23 cellular contexts compared by ENCODE assay signal in the genomic region with DNA sequence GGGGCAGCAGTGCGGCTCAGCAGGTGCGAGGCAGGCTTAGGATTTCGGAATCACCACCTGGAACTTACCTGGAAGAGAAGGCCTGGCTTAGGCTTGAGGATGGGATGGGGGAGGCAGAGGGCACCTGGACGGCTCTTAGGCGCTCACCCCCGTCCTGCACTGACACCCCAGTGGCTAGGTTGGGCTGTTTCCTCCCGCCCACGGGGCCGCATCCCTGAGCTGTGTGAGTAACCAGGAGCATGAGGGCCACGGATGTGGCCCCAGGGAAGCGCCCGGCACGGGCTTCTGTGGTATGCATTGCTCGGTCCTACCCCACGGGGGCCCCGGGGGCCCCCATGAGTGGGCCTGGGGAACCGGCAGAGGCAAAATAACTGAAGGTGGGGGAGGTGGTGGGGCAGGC. TPM values are rescaled to one million over a fixed set of nuclear protein-coding genes. Genes with fewer than 3 reads are reported as not detected.
"Had no signal": no experiment of that assay in that cellular context is flagged by ENCODE, and none has a peak within 500 bp of the region (broad histone marks: within the 10 kb centered on the region; RNA-seq: fewer than 3 reads in every experiment).

No MANE protein-coding gene starts in this region.

- DNase-seq: activated B cell treated with CpG ODN at 0.5 μM for 24 hours; activated CD4-positive, alpha-beta memory T cell treated with anti-CD3 and anti-CD28 coated beads, Interleukin-2, amount 10 ng/mL, durations not matched to agents 7 days and 5 days; activated CD4-positive, alpha-beta T cell treated with anti-CD3 and anti-CD28 coated beads for 48 hours; activated naive CD4-positive, alpha-beta T cell treated with anti-CD3 and anti-CD28 coated beads for 36 hours; activated T-cell treated with anti-CD3 and anti-CD28 coated beads, Interleukin-2, amount 50 U/mL, for 24 hours; aorta; brain microvascular endothelial cell; erythroblast; gastrocnemius medialis; head of caudate nucleus; kidney glomerular epithelial cell; left ventricle myocardium inferior; naive B cell; stimulated activated CD4-positive, alpha-beta T cell treated with anti-CD3 and anti-CD28 coated beads, Interleukin-4, amount 100 ng/mL, for 1 hour had no signal

- H3K9me3 Mint-ChIP-seq: activated B cell treated with CpG ODN at 0.5 μM for 24 hours; activated CD4-positive, alpha-beta memory T cell treated with anti-CD3 and anti-CD28 coated beads, Interleukin-2, amount 10 ng/mL, durations not matched to agents 7 days and 5 days; activated naive CD4-positive, alpha-beta T cell treated with anti-CD3 and anti-CD28 coated beads for 36 hours; activated T-cell treated with anti-CD3 and anti-CD28 coated beads, Interleukin-2, amount 50 U/mL, for 24 hours; memory B cell; naive B cell; neural crest cell had no signal

- H3K27ac ChIP-seq: brain microvascular endothelial cell, coronary artery, gastrocnemius medialis, left ventricle myocardium inferior, pancreas, right lobe of liver, thoracic aorta, upper lobe of left lung had no signal

- H3K4me1 ChIP-seq: gastrocnemius medialis, right lobe of liver had no signal

- H3K27me3 ChIP-seq: pancreas, right lobe of liver had no signal

- H3K27ac Mint-ChIP-seq: activated B cell treated with CpG ODN at 0.5 μM for 24 hours; activated CD4-positive, alpha-beta memory T cell treated with anti-CD3 and anti-CD28 coated beads, Interleukin-2, amount 10 ng/mL, durations not matched to agents 7 days and 5 days; activated naive CD4-positive, alpha-beta T cell treated with anti-CD3 and anti-CD28 coated beads for 36 hours had no signal

- ATAC-seq: gastrocnemius medialis, mucosa of descending colon, pancreas had no signal

- H3K9me3 ChIP-seq: gastrocnemius medialis, left ventricle myocardium inferior, mucosa of descending colon, pancreas, right lobe of liver, thoracic aorta, upper lobe of left lung had no signal

- H3K4me3 Mint-ChIP-seq: activated B cell treated with CpG ODN at 0.5 μM for 24 hours; activated CD4-positive, alpha-beta memory T cell treated with anti-CD3 and anti-CD28 coated beads, Interleukin-2, amount 10 ng/mL, durations not matched to agents 7 days and 5 days; activated naive CD4-positive, alpha-beta T cell treated with anti-CD3 and anti-CD28 coated beads for 36 hours; activated T-cell treated with anti-CD3 and anti-CD28 coated beads, Interleukin-2, amount 50 U/mL, for 24 hours; neural crest cell had no signal

- H3K36me3 Mint-ChIP-seq: memory B cell, naive B cell had no signal

- H3K36me3 ChIP-seq: brain microvascular endothelial cell, gastrocnemius medialis, left ventricle myocardium inferior, pancreas, right lobe of liver, thoracic aorta, upper lobe of left lung had no signal

- H3K4me3 ChIP-seq: coronary artery, gastrocnemius medialis, left ventricle myocardium inferior, mucosa of descending colon, pancreas, right lobe of liver, smooth muscle cell, thoracic aorta, upper lobe of left lung had no signal

RNA-seq across cellular contexts. Expression of gene NKPD1, which starts 2.4 kb away (rescaled TPM):
- total RNA-seq: aorta, mucosa of descending colon had no signal
